In genomic region chr17:40548982-40549680, GRCh38 we compare ENCODE assay signal across 8 cellular contexts. TPM values are rescaled to one million over a fixed set of nuclear protein-coding genes. Genes with fewer than 3 reads are reported as not detected.
A peak's percentile ranks its signal among the peaks of the same experiment; 100 is the strongest.
DNase-seq lines count a peak whose midpoint lies in the region; ATAC-seq lines count a peak whose summit lies in the region.

No MANE protein-coding gene starts in this region.

- H3K36me3 Mint-ChIP-seq in activated naive CD8-positive, alpha-beta T cell, result peaks cover 12% of the 10 kb centered on the region

- H3K4me1 Mint-ChIP-seq in activated naive CD8-positive, alpha-beta T cell (ENCODE audit: low read depth), result peaks cover 86% of the 10 kb centered on the region

- no peaks in the 10 kb centered on the region for H3K27me3 ChIP-seq in MG63

- no peaks in the 10 kb centered on the region for H3K9me3 Mint-ChIP-seq in activated naive CD8-positive, alpha-beta T cell (ENCODE audit: low read depth)

- H3K27me3 Mint-ChIP-seq in activated naive CD8-positive, alpha-beta T cell, result no peaks in the 10 kb centered on the region

- no peak overlapping the region for H3K4me3 ChIP-seq in MG63

- H3K27ac Mint-ChIP-seq in activated naive CD8-positive, alpha-beta T cell, result peak overlapping the region; percentile 87

- ATAC-seq in stimulated activated naive CD8-positive, alpha-beta T cell treated with anti-CD3 and anti-CD28 coated beads, Interleukin-15, Interleukin-2, amounts not matched to agents 100 U/mL and 50 U/mL, for 24 hours, result no peak
- no peak for ATAC-seq in HG02623 (IDR thresholded peaks at IDR 0.05; ENCODE audit: unreplicated experiment)

- no peak overlapping the region for H3K4me3 Mint-ChIP-seq in activated naive CD8-positive, alpha-beta T cell

- DNase-seq in AG20443 (ENCODE audit: low spot score) (peak; percentile 59), MG63 (peak; percentile 87), iris pigment epithelial cell (ENCODE audit: low read depth) (peak; percentile 98), NCI-H2081 (lab: John Stamatoyannopoulos, UW) (no peak), pons (ENCODE audit: low spot score) (no peak)
- peak; percentile 34 for DNase-seq in stimulated activated naive CD8-positive, alpha-beta T cell treated with anti-CD3 and anti-CD28 coated beads, Interleukin-15, Interleukin-2, amounts not matched to agents 100 U/mL and 50 U/mL, for 24 hours

- H3K36me3 ChIP-seq in MG63, result no peaks in the 10 kb centered on the region

- H3K9me3 ChIP-seq in MG63, result no peaks in the 10 kb centered on the region

RNA-seq across cellular contexts. Expression of gene CCR7, which starts 16.1 kb away (rescaled TPM):
- total RNA-seq in MG63 (2014; rRNA removed; shearing (Covaris generic); ENCODE audit: low replicate concordance), result not detected in 2 replicates

RNA-seq across cellular contexts. Expression of gene TNS4, which starts 47.7 kb away (rescaled TPM):
- not detected in 2 replicates for total RNA-seq in MG63 (2014; rRNA removed; shearing (Covaris generic); ENCODE audit: low replicate concordance)

Comparison
In these comparisons a context has a peak if more than half of its experiments do, and no peak if none do; other contexts are left out.
1. DNase-seq: peak in AG20443 (single experiment), MG63 (single experiment), iris pigment epithelial cell (single experiment) and stimulated activated naive CD8-positive, alpha-beta T cell treated with anti-CD3 and anti-CD28 coated beads, Interleukin-15, Interleukin-2, amounts not matched to agents 100 U/mL and 50 U/mL, for 24 hours (single experiment); none in NCI-H2081 (0 of 2) and pons (single experiment).